1 cellular context compared by ENCODE assay signal in the genomic region with DNA sequence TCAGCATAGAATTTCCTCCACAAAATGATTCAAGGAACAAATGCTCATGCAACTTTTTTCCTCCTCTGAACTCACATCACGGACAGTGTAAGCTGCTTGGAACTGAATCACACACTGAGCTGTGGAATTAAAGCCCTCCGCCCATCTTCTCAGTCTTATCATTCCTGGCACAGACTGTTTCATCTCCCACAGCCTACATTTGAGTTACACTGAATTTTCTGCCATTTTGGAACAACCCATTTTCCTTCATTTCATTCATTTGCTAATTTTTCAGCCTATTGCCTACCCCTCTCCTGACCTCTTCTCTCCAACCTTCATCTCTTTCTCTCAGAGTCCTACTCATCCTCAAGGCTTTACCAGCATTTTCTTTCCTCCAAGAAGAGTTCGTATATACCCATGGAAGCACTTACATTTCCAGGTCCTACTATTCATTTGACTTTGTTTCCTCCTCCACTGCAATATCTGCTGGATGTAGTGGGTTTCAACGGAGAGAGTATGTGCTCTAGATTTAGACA.
A peak's percentile ranks its signal among the peaks of the same experiment; 100 is the strongest.
TF ChIP-seq lines count a peak whose summit lies in the region.

No MANE protein-coding gene starts in this region.

TF ChIP-seq in K562, 482 proteins besides CTCF, POLR2A, EP300 and RAD21 (continued from another document):
- TF ChIP-seq, protein P1, sequence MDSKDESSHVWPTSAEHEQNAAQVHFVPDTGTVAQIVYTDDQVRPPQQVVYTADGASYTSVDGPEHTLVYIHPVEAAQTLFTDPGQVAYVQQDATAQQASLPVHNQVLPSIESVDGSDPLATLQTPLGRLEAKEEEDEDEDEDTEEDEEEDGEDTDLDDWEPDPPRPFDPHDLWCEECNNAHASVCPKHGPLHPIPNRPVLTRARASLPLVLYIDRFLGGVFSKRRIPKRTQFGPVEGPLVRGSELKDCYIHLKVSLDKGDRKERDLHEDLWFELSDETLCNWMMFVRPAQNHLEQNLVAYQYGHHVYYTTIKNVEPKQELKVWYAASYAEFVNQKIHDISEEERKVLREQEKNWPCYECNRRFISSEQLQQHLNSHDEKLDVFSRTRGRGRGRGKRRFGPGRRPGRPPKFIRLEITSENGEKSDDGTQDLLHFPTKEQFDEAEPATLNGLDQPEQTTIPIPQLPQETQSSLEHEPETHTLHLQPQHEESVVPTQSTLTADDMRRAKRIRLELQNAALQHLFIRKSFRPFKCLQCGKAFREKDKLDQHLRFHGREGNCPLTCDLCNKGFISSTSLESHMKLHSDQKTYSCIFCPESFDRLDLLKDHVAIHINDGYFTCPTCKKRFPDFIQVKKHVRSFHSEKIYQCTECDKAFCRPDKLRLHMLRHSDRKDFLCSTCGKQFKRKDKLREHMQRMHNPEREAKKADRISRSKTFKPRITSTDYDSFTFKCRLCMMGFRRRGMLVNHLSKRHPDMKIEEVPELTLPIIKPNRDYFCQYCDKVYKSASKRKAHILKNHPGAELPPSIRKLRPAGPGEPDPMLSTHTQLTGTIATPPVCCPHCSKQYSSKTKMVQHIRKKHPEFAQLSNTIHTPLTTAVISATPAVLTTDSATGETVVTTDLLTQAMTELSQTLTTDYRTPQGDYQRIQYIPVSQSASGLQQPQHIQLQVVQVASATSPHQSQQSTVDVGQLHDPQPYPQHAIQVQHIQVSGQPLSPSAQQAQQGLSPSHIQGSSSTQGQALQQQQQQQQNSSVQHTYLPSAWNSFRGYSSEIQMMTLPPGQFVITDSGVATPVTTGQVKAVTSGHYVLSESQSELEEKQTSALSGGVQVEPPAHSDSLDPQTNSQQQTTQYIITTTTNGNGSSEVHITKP (IDR thresholded peaks at IDR 0.05; ENCODE audit: partially characterized antibody) = peak; percentile 92
- no peak for TF ChIP-seq NCOR1 (IDR thresholded peaks at IDR 0.05)
- no peak for TF ChIP-seq ZNF77 (CRISPR knock-in tag; IDR thresholded peaks at IDR 0.05)
- TF ChIP-seq, protein P2, sequence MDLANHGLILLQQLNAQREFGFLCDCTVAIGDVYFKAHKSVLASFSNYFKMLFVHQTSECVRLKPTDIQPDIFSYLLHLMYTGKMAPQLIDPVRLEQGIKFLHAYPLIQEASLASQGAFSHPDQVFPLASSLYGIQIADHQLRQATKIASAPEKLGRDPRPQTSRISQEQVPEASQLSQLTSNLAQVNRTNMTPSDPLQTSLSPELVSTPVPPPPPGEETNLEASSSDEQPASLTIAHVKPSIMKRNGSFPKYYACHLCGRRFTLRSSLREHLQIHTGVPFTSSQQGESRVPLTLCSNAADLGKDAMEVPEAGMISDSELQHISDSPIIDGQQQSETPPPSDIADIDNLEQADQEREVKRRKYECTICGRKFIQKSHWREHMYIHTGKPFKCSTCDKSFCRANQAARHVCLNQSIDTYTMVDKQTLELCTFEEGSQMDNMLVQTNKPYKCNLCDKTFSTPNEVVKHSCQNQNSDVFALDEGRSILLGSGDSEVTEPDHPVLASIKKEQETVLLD (IDR thresholded peaks at IDR 0.05) = no peak
- TF ChIP-seq TGIF2 (CRISPR knock-in tag; IDR thresholded peaks at IDR 0.05) = no peak
- TF ChIP-seq, protein P3, sequence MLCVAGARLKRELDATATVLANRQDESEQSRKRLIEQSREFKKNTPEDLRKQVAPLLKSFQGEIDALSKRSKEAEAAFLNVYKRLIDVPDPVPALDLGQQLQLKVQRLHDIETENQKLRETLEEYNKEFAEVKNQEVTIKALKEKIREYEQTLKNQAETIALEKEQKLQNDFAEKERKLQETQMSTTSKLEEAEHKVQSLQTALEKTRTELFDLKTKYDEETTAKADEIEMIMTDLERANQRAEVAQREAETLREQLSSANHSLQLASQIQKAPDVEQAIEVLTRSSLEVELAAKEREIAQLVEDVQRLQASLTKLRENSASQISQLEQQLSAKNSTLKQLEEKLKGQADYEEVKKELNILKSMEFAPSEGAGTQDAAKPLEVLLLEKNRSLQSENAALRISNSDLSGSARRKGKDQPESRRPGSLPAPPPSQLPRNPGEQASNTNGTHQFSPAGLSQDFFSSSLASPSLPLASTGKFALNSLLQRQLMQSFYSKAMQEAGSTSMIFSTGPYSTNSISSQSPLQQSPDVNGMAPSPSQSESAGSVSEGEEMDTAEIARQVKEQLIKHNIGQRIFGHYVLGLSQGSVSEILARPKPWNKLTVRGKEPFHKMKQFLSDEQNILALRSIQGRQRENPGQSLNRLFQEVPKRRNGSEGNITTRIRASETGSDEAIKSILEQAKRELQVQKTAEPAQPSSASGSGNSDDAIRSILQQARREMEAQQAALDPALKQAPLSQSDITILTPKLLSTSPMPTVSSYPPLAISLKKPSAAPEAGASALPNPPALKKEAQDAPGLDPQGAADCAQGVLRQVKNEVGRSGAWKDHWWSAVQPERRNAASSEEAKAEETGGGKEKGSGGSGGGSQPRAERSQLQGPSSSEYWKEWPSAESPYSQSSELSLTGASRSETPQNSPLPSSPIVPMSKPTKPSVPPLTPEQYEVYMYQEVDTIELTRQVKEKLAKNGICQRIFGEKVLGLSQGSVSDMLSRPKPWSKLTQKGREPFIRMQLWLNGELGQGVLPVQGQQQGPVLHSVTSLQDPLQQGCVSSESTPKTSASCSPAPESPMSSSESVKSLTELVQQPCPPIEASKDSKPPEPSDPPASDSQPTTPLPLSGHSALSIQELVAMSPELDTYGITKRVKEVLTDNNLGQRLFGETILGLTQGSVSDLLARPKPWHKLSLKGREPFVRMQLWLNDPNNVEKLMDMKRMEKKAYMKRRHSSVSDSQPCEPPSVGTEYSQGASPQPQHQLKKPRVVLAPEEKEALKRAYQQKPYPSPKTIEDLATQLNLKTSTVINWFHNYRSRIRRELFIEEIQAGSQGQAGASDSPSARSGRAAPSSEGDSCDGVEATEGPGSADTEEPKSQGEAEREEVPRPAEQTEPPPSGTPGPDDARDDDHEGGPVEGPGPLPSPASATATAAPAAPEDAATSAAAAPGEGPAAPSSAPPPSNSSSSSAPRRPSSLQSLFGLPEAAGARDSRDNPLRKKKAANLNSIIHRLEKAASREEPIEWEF (CRISPR knock-in tag; IDR thresholded peaks at IDR 0.05) = peak; percentile 3; the same call in 1 of the 2 replicates
- no peak for TF ChIP-seq ZNF384 (IDR thresholded peaks at IDR 0.05; ENCODE audit: low read depth, low read length)
- peak; percentile 48; the same call in 1 of the 2 replicates for TF ChIP-seq ZNF24 (IDR thresholded peaks at IDR 0.05)
- TF ChIP-seq SMAD4 (CRISPR knock-in tag; conservative IDR thresholded peaks at IDR 0.05) = no peak; the same call in 1 of the 2 replicates
- no peak for TF ChIP-seq ZNF354B (CRISPR knock-in tag; IDR thresholded peaks at IDR 0.05)
- TF ChIP-seq NFE2 (IDR thresholded peaks at IDR 0.05; ENCODE audit: low read depth) = no peak
- TF ChIP-seq RCOR1 (IDR thresholded peaks at IDR 0.05; ENCODE audit: borderline replicate concordance in 1 of 2, low read depth in 2 of 2, low read length in 2 of 2) = no peak
- TF ChIP-seq, protein P4, sequence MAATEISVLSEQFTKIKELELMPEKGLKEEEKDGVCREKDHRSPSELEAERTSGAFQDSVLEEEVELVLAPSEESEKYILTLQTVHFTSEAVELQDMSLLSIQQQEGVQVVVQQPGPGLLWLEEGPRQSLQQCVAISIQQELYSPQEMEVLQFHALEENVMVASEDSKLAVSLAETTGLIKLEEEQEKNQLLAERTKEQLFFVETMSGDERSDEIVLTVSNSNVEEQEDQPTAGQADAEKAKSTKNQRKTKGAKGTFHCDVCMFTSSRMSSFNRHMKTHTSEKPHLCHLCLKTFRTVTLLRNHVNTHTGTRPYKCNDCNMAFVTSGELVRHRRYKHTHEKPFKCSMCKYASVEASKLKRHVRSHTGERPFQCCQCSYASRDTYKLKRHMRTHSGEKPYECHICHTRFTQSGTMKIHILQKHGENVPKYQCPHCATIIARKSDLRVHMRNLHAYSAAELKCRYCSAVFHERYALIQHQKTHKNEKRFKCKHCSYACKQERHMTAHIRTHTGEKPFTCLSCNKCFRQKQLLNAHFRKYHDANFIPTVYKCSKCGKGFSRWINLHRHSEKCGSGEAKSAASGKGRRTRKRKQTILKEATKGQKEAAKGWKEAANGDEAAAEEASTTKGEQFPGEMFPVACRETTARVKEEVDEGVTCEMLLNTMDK (IDR thresholded peaks at IDR 0.05; ENCODE audit: borderline replicate concordance, insufficient read depth, low read depth, low read length, poor library complexity, severe bottlenecking) = no peak
- TF ChIP-seq KAT2B (IDR thresholded peaks at IDR 0.05; ENCODE audit: low read depth, low read length) = no peak
- TF ChIP-seq RNF2 (IDR thresholded peaks at IDR 0.05) = no peak
- TF ChIP-seq BRCA1 (IDR thresholded peaks at IDR 0.05) = no peak
- TF ChIP-seq BRCA1 (CRISPR knock-in tag; IDR thresholded peaks at IDR 0.05) = no peak
- TF ChIP-seq HDAC1 (IDR thresholded peaks at IDR 0.05) = 0 out of 4 replicates have a peak, but pooled peaks of 1 of the 2 experiments have one; percentile 9
- peak; percentile 67; the same call in 1 of the 2 replicates for TF ChIP-seq NFRKB (IDR thresholded peaks at IDR 0.05; ENCODE audit: low read depth)
- TF ChIP-seq KAT8 (IDR thresholded peaks at IDR 0.05; ENCODE audit: low read depth) = 0 out of 2 replicates have a peak, but pooled peaks have one; percentile 35
- TF ChIP-seq C11orf30 (IDR thresholded peaks at IDR 0.05; ENCODE audit: low read depth) = no peak; the same call in 1 of the 2 replicates
- TF ChIP-seq NFIX (CRISPR knock-in tag; IDR thresholded peaks at IDR 0.05; ENCODE audit: low read depth) = no peak
- TF ChIP-seq ZBTB17 (CRISPR knock-in tag; IDR thresholded peaks at IDR 0.05) = no peak
- 0 out of 2 replicates have a peak, but pooled peaks have one; percentile 73 for TF ChIP-seq ZKSCAN8 (CRISPR knock-in tag; IDR thresholded peaks at IDR 0.05)
- TF ChIP-seq ETV5 (CRISPR knock-in tag; IDR thresholded peaks at IDR 0.05; ENCODE audit: low read depth) = no peak
- no peak for TF ChIP-seq ESRRA (IDR thresholded peaks at IDR 0.05; ENCODE audit: borderline replicate concordance, low read depth)
- no peak for TF ChIP-seq HSF4 (CRISPR knock-in tag; IDR thresholded peaks at IDR 0.05; ENCODE audit: borderline replicate concordance)
- no peak for TF ChIP-seq LCOR (CRISPR knock-in tag; IDR thresholded peaks at IDR 0.05)
- TF ChIP-seq TBL1XR1 (IDR thresholded peaks at IDR 0.05; ENCODE audit: low read length in 2 of 2) = no peak
- TF ChIP-seq PCBP1 (IDR thresholded peaks at IDR 0.05; ENCODE audit: low read depth, low read length, poor library complexity, severe bottlenecking) = no peak
- peak; percentile 46 for TF ChIP-seq RBBP5 (IDR thresholded peaks at IDR 0.05; ENCODE audit: borderline replicate concordance, insufficient read depth, low read length, poor library complexity, severe bottlenecking)
- TF ChIP-seq ZNF696 (CRISPR knock-in tag; conservative IDR thresholded peaks at IDR 0.05) = no peak
- TF ChIP-seq ZNF507 (tag; conservative IDR thresholded peaks at IDR 0.05) = no peak
- no peak for TF ChIP-seq ZNF347 (CRISPR knock-in tag; IDR thresholded peaks at IDR 0.05; ENCODE audit: low read depth)
